In the genomic region with DNA sequence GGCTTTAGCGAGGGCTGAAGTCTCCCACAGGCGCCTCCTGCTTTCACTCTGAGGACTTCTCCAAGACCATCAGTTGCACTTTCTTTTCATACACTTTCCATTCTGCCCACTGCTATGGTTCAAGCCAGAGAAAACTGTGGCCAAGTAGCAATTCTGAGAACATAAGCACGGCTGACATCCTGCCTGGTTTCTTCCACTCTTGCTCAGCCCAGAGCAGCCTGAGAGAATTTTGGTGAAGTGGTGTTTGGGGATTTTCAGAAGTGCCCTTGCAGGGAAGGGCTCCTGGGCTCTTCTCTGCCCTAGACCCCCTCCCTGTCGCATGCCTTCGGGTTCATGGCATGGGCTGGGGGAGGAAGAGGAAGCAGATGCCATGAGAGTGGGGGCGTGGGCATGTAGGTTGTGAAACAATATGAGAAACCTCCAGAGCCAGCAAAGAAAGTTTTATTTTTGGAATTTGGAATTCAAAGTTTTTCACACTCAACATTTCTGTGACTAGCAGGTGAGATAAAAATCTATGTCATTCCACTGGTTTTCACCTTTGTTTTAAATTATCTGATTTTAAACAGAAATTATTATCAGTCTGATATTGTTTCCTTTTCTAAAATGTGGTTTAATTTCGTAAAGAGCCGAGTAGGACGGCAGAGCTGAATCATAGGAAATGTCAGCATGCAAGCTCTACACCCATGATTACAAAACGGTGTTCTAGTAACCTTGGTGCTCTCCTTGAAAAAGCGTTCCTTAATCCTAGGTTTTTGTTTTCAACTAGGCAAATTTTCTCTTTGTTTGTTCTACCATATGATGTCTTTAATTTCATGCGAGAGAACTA, we compare ENCODE assay signal across 10 cellular contexts. TPM values are rescaled to one million over a fixed set of nuclear protein-coding genes. Genes with fewer than 3 reads are reported as not detected.
A peak's percentile ranks its signal among the peaks of the same experiment; 100 is the strongest.
DNase-seq lines count a peak whose midpoint lies in the region; ATAC-seq and TF ChIP-seq lines count a peak whose summit lies in the region.
"Had no signal": no experiment of that assay in that cellular context is flagged by ENCODE, and none has a peak within 500 bp of the region (broad histone marks: within the 10 kb centered on the region; RNA-seq: fewer than 3 reads in every experiment).

No MANE protein-coding gene starts in this region.

- CTCF ChIA-PET in WTC11 (lab: Charles Lee), result no interaction called here

- peaks cover 76% of the 10 kb centered on the region for H3K27me3 Mint-ChIP-seq in WTC11 (ENCODE audit: low read depth)

- H3K4me1 ChIP-seq in foreskin keratinocyte, result no peaks in the 10 kb centered on the region

- no peak overlapping the region for H3K27ac Mint-ChIP-seq in WTC11

- no peak overlapping the region for H3K4me3 Mint-ChIP-seq in WTC11

- intact Hi-C loops in posterior vena cava (cut with DNase I), result loop anchor here in 1 of 2 donors (5.0 kb wide), 1 partner anchor 1319 kb away; no protein-coding TSS in a partner anchor

- H3K4me1 Mint-ChIP-seq in WTC11, result peaks cover 10% of the 10 kb centered on the region

- peaks cover 10% of the 10 kb centered on the region for H3K27me3 ChIP-seq in foreskin keratinocyte

- ATAC-seq in foreskin keratinocyte (no peak), WTC11 (no peak), HG03196 (IDR thresholded peaks at IDR 0.05; ENCODE audit: unreplicated experiment) (no peak)

- H3K36me3 Mint-ChIP-seq in WTC11, result peaks cover 25% of the 10 kb centered on the region

- DNase-seq in AG20443 (ENCODE audit: low spot score) (peak; percentile 17), RPMI7951 (ENCODE audit: low read depth) (peak; percentile 34), amniotic epithelial cell (ENCODE audit: low read depth) (peak; percentile 63), posterior vena cava (ENCODE audit: low spot score) (peak; percentile 82), foreskin keratinocyte (no peak), middle frontal gyrus (ENCODE audit: extremely low spot score, low spot score) (no peak), WTC11 (ENCODE audit: low spot score) (no peak)

- H3K9me3 Mint-ChIP-seq in WTC11, result peaks cover 48% of the 10 kb centered on the region

- H3K27ac ChIP-seq in foreskin keratinocyte, result no peak overlapping the region
- H3K27ac ChIP-seq: C4-2B had no signal

- POLR2A ChIA-PET in WTC11 (lab: Charles Lee), result no interaction called here

- TF ChIP-seq CTCF in foreskin keratinocyte (conservative IDR thresholded peaks at IDR 0.05) (no peak), WTC11 (IDR thresholded peaks at IDR 0.05) (no peak)

TF ChIP-seq in WTC11, 78 proteins besides CTCF, POLR2A, EP300 and RAD21:
- TF ChIP-seq PRDM15 (CRISPR knock-in tag; IDR thresholded peaks at IDR 0.05), result no peak

RNA-seq across cellular contexts. Expression of gene TNFSF8, which starts 27.8 kb away (rescaled TPM):
- total RNA-seq in RPMI7951 (2014; rRNA removed; shearing (Covaris generic)), result not detected in 2 replicates
- 1 to 10 TPM; 2.9 to 3.0 TPM for total RNA-seq in posterior vena cava
- not detected in 2 replicates for total RNA-seq in foreskin keratinocyte
- not detected in 2 replicates for polyA plus RNA-seq in foreskin keratinocyte
- total RNA-seq in WTC11 (2021), result 0.25 TPM in 1 of 3 replicates, not detected in the others
- polyA plus RNA-seq: keratinocyte had no signal

Comparison
In these comparisons a context has a peak if more than half of its experiments do, and no peak if none do; other contexts are left out.
1. DNase-seq: peak in AG20443 (single experiment), RPMI7951 (single experiment), amniotic epithelial cell (single experiment) and posterior vena cava (single experiment); none in foreskin keratinocyte (0 of 2), middle frontal gyrus (single experiment) and WTC11 (single experiment).